Comparison of ENCODE assay signal across 12 cellular contexts in genomic region chr2:227848586-227848985, GRCh38. TPM values are rescaled to one million over a fixed set of nuclear protein-coding genes. Genes with fewer than 3 reads are reported as not detected.
DNase-seq lines count a peak whose midpoint lies in the region; ATAC-seq and TF ChIP-seq lines count a peak whose summit lies in the region.
"Had no signal": no experiment of that assay in that cellular context is flagged by ENCODE, and none has a peak within 500 bp of the region (broad histone marks: within the 10 kb centered on the region; RNA-seq: fewer than 3 reads in every experiment).

No MANE protein-coding gene starts in this region.

- H3K27ac ChIP-seq in GM23338 (ENCODE audit: low read depth): no peak overlapping the region
- H3K27ac ChIP-seq in prostate gland: no peak overlapping the region

- H3K4me3 Mint-ChIP-seq in GM23338: no peak overlapping the region
- peak overlapping the region in 2 of 3 donors; percentile 38 to 61 for H3K4me3 Mint-ChIP-seq in T-cell

- no peaks in the 10 kb centered on the region for H3K79me2 ChIP-seq in GM23338 (replicated peaks; ENCODE audit: insufficient read depth)

- H3K36me3 Mint-ChIP-seq in GM23338 (ENCODE audit: low read depth): no peaks in the 10 kb centered on the region
- no peaks in the 10 kb centered on the region for H3K36me3 Mint-ChIP-seq in T-cell

- no peaks in the 10 kb centered on the region for H4K20me1 ChIP-seq in GM23338 (replicated peaks; ENCODE audit: insufficient read depth)

- H3K27me3 Mint-ChIP-seq in GM23338 (ENCODE audit: insufficient read depth, low read depth, poor library complexity) (peaks cover 4% of the 10 kb centered on the region), T-cell (peaks cover 0 to under 1% of the 10 kb centered on the region in 2 donors)

- H3K9me3 Mint-ChIP-seq in GM23338 (peaks cover 3% of the 10 kb centered on the region; the same call in 1 of the 3 replicates), T-cell (no peaks in the 10 kb centered on the region)

- 0 out of 2 replicates have a peak, but pooled peaks cover 5% of the 10 kb centered on the region for H3K9me2 ChIP-seq in GM23338 (ENCODE audit: insufficient read depth)

- ATAC-seq in GM23338 (no peak), T-cell (replicated peaks in 1 of 4) (peak; percentile 41 to 86 (median 62)), GM21423 (IDR thresholded peaks at IDR 0.05; ENCODE audit: unreplicated experiment) (no peak)

- H3K9me3 ChIP-seq in prostate gland: no peaks in the 10 kb centered on the region
- H3K9me3 ChIP-seq: breast epithelium had no signal

- WGBS in prostate gland: 41% methylated on average over 4 of the region's 4 CpGs

- H3K4me1 ChIP-seq in GM23338 (ENCODE audit: insufficient read depth) (peaks cover 11% of the 10 kb centered on the region; the same call in 1 of the 2 replicates), prostate gland (replicated peaks) (no peaks in the 10 kb centered on the region)
- H3K4me1 ChIP-seq: breast epithelium had no signal

- intact Hi-C loops in prostate gland (cut with DNase I): no loop called here

- POLR2A ChIA-PET in T-cell (lab: Charles Lee): no interaction called here

- CTCF ChIA-PET in T-cell (lab: Charles Lee): interaction anchor here in 1 of 2 donors (0.5 kb wide), 1 partner anchor 1151 kb away, joined by 3 read pairs; no protein-coding TSS in a partner anchor

- no peaks in the 10 kb centered on the region for H3K27me3 ChIP-seq in GM23338 (ENCODE audit: insufficient read depth)
- H3K27me3 ChIP-seq in prostate gland (replicated peaks; ENCODE audit: insufficient read depth): no peaks in the 10 kb centered on the region
- H3K27me3 ChIP-seq: breast epithelium had no signal

- TF ChIP-seq CTCF in GM23338 (conservative IDR thresholded peaks at IDR 0.05; ENCODE audit: low read depth in 2 of 2): no peak
- no peak for TF ChIP-seq CTCF in prostate gland (IDR thresholded peaks at IDR 0.05)

- peaks cover 21% of the 10 kb centered on the region for H3K4me1 Mint-ChIP-seq in GM23338
- peaks cover 0 to 24% (median 7%) of the 10 kb centered on the region in 3 donors for H3K4me1 Mint-ChIP-seq in T-cell

- peak overlapping the region; percentile 81; the same call in 1 of the 2 replicates for H2AFZ ChIP-seq in GM23338

- H3F3A ChIP-seq in GM23338 (replicated peaks; ENCODE audit: low read depth): no peaks in the 10 kb centered on the region

- DNase-seq in NCI-H510A treated with DMSO at 0.1 percent for 48 hours (lab: John Stamatoyannopoulos, UW) (peak; percentile 26), NCI-H510A (lab: John Stamatoyannopoulos, UW) (no peak), GM23338 (ENCODE audit: low spot score) (peak; percentile 21), T-cell (peak in 1 of 34 experiments; percentile 26), prostate gland (ENCODE audit: low spot score) (peak; percentile 16), NCI-H187 treated with DMSO at 0.1 percent for 48 hours (lab: John Stamatoyannopoulos, UW) (no peak), GM03348 (ENCODE audit: low spot score) (no peak)
- DNase-seq: SHP77, substantia nigra had no signal

- H3K4me3 ChIP-seq in GM23338 (no peak overlapping the region), prostate gland (no peak overlapping the region)
- H3K4me3 ChIP-seq: breast epithelium had no signal

- 0 out of 2 replicates have a peak overlapping the region, but pooled peaks have one; percentile 16 for H3K4me2 ChIP-seq in GM23338

- no peaks in the 10 kb centered on the region for H3K36me3 ChIP-seq in GM23338 (ENCODE audit: insufficient read depth)
- H3K36me3 ChIP-seq in prostate gland: no peaks in the 10 kb centered on the region
- H3K36me3 ChIP-seq: breast epithelium had no signal

- no peak for TF ChIP-seq POLR2A in prostate gland (IDR thresholded peaks at IDR 0.05)

- H3K27ac Mint-ChIP-seq in GM23338 (no peak overlapping the region), T-cell (peak overlapping the region; percentile 78 to 90)

TF ChIP-seq in GM23338, 12 proteins besides CTCF, POLR2A, EP300 and RAD21 (continues in another document):
- no peak for TF ChIP-seq NANOG (IDR thresholded peaks at IDR 0.05; ENCODE audit: borderline replicate concordance)
- TF ChIP-seq ZNF331 (CRISPR knock-in tag; IDR thresholded peaks at IDR 0.05; ENCODE audit: low read depth): no peak
- no peak for TF ChIP-seq ZNF462 (CRISPR knock-in tag; IDR thresholded peaks at IDR 0.05)
- TF ChIP-seq JUNB (IDR thresholded peaks at IDR 0.05; ENCODE audit: unreplicated experiment): no peak
- TF ChIP-seq EZH2 (IDR thresholded peaks at IDR 0.05; ENCODE audit: low read depth, unreplicated experiment): no peak
- no peak for TF ChIP-seq ETS1 (IDR thresholded peaks at IDR 0.05)
- no peak for TF ChIP-seq POLR2AphosphoS5 (IDR thresholded peaks at IDR 0.05; ENCODE audit: low read depth)
- no peak for TF ChIP-seq CREB1 (CRISPR knock-in tag; IDR thresholded peaks at IDR 0.05; ENCODE audit: low read depth)
- TF ChIP-seq STAT1 (IDR thresholded peaks at IDR 0.05; ENCODE audit: unreplicated experiment): no peak

RNA-seq across cellular contexts. Expression of gene DAW1, which starts 22.8 kb away (rescaled TPM):
- total RNA-seq in GM23338 (2014; rRNA removed; shearing (Covaris generic)): 0.47 and 2.0 TPM in 2 replicates
- polyA plus RNA-seq in GM23338 (2016; fragmentation: Nextera tagmentation; extraction: Ambion mirVana): 0.71 and 0.87 TPM in 2 replicates
- total RNA-seq in T-cell (not detected), prostate gland (1 to 10 TPM in 1 of 2 donors, not detected in 1; 3.0 TPM)
- total RNA-seq: activated CD8-positive, alpha-beta memory T cell treated with anti-CD3 and anti-CD28 coated beads for 36 hours; breast epithelium had no signal

RNA-seq across cellular contexts. Expression of gene CCL20, which starts 34.9 kb away (rescaled TPM):
- total RNA-seq in GM23338 (2014; rRNA removed; shearing (Covaris generic)): not detected in 2 replicates
- not detected in 2 replicates for polyA plus RNA-seq in GM23338 (2016; fragmentation: Nextera tagmentation; extraction: Ambion mirVana)
- total RNA-seq in T-cell: 1 to 10 TPM in 3 of 5 donors, not detected in 2; 1.8 to 3.0 (median 1.9) TPM
- total RNA-seq in prostate gland: 1 to 10 TPM in 1 of 2 donors, not detected in 1; 1.6 TPM

Comparison
In these comparisons a context has a peak if more than half of its experiments do, and no peak if none do; other contexts are left out.
1. DNase-seq: peak in NCI-H510A treated with DMSO at 0.1 percent for 48 hours (single experiment), GM23338 (single experiment) and prostate gland (single experiment); none in NCI-H510A (single experiment), NCI-H187 treated with DMSO at 0.1 percent for 48 hours (single experiment) and GM03348 (single experiment).
2. ATAC-seq: peak in T-cell (4 of 4); none in GM23338 (single experiment) and GM21423 (single experiment).